8 cellular contexts compared by ENCODE assay signal in the genomic region with DNA sequence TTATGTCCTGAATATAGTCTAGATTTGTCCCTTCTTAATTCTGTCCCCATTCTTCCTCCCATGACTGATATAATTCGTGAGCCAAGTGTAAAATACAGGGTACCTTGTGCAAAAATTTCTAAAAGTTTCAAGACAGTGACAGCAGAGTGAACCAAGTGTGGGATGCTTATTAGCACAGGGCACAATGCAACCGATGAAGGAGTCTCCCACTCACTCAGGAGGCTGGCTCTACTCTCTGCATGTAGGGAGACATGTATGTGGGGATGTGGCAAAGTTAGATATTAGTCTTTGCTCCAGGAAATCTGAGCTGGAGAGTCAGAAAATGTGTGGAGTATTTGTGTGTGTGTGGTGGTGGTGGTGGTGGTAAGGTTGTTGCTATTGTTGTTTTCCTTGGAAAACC.
"Had no signal": no experiment of that assay in that cellular context is flagged by ENCODE, and none has a peak within 500 bp of the region (broad histone marks: within the 10 kb centered on the region; RNA-seq: fewer than 3 reads in every experiment).

No MANE protein-coding gene starts in this region.

- ATAC-seq: HepG2, K562 had no signal

- H3K4me3 Mint-ChIP-seq: IgD-negative memory B cell had no signal

- H3K27ac Mint-ChIP-seq: IgD-negative memory B cell had no signal

- H3K36me3 Mint-ChIP-seq: IgD-negative memory B cell had no signal

- H3K27me3 Mint-ChIP-seq: IgD-negative memory B cell had no signal

- DNase-seq: IMR-90, KBM-7, KG1 had no signal

- H3K4me3 ChIP-seq: K562 had no signal

- FAIRE-seq: HepG2, HTR-8/SVneo, K562 had no signal

- H3K4me1 Mint-ChIP-seq: IgD-negative memory B cell had no signal

- H3K27ac ChIP-seq: HL-60 had no signal
